Comparison of ENCODE assay signal across 14 cellular contexts in genomic region chr22:46370584-46371373, GRCh38. TPM values are rescaled to one million over a fixed set of nuclear protein-coding genes. Genes with fewer than 3 reads are reported as not detected.
DNase-seq lines count a peak whose midpoint lies in the region; ATAC-seq and TF ChIP-seq lines count a peak whose summit lies in the region.
"Had no signal": no experiment of that assay in that cellular context is flagged by ENCODE, and none has a peak within 500 bp of the region (broad histone marks: within the 10 kb centered on the region; RNA-seq: fewer than 3 reads in every experiment).

No MANE protein-coding gene starts in this region.

- peaks cover 24 to 53% (median 42%) of the 10 kb centered on the region in 4 donors for H3K4me1 ChIP-seq in stomach
- no peaks in the 10 kb centered on the region for H3K4me1 ChIP-seq in testis

- WGBS in stomach, 5 donors: 32 to 63% (median 50%) methylated on average over 12 to 15 of the region's 15 CpGs
- WGBS in testis, 2 donors: 84 to 88% methylated on average over 15 of the region's 15 CpGs

- peaks cover 6 to 7% of the 10 kb centered on the region in 2 donors for H3K9me3 Mint-ChIP-seq in activated naive CD4-positive, alpha-beta T cell treated with anti-CD3 and anti-CD28 coated beads, Interleukin-2, amount 50 U/mL, for 72 hours

- no peak for TF ChIP-seq POLR2A in stomach (IDR thresholded peaks at IDR 0.05)
- TF ChIP-seq POLR2A in testis (IDR thresholded peaks at IDR 0.05): no peak

- peak overlapping the region; percentile 37 to 69 (median 56) for H3K27ac ChIP-seq in stomach
- no peak overlapping the region for H3K27ac ChIP-seq in testis
- H3K27ac ChIP-seq: coronary artery, upper lobe of left lung had no signal

- H3K9me3 ChIP-seq in stomach: peaks cover 0 to 2% (median under 1%) of the 10 kb centered on the region in 4 donors
- H3K9me3 ChIP-seq in testis: no peaks in the 10 kb centered on the region
- H3K9me3 ChIP-seq: upper lobe of left lung had no signal

- peaks cover 0 to 7% (median 0%) of the 10 kb centered on the region in 4 donors for H3K36me3 ChIP-seq in stomach
- H3K36me3 ChIP-seq in testis (ENCODE audit: low read depth, missing control alignments): no peaks in the 10 kb centered on the region

- peaks cover 5 to 8% of the 10 kb centered on the region in 2 donors for H3K36me3 Mint-ChIP-seq in activated naive CD4-positive, alpha-beta T cell treated with anti-CD3 and anti-CD28 coated beads, Interleukin-2, amount 50 U/mL, for 72 hours

- intact Hi-C loops in stomach (cut with DNase I; ENCODE audit: low total_unique reads) (loop anchor here (5.0 kb wide), 1 partner anchor 167 kb away; the partner anchor contains the start of gene CELSR1), testis (cut with DNase I; ENCODE audit: low total_unique reads) (no loop called here)

- no peak overlapping the region for H3K27ac Mint-ChIP-seq in activated naive CD4-positive, alpha-beta T cell treated with anti-CD3 and anti-CD28 coated beads, Interleukin-2, amount 50 U/mL, for 72 hours
- H3K27ac Mint-ChIP-seq: T-helper 2 cell treated with Interferon-gamma antibody and Interleukin-4, amounts not matched to agents 5 μg/mL and 100 μg/mL, for 36 hours had no signal

- no peak overlapping the region for H3K4me3 ChIP-seq in stomach
- H3K4me3 ChIP-seq in testis: no peak overlapping the region
- H3K4me3 ChIP-seq: coronary artery, upper lobe of left lung had no signal

- no peak for TF ChIP-seq EP300 in stomach (IDR thresholded peaks at IDR 0.05)

- TF ChIP-seq CTCF in stomach (IDR thresholded peaks at IDR 0.05) (no peak), testis (IDR thresholded peaks at IDR 0.05) (no peak)

- DNase-seq in activated naive CD4-positive, alpha-beta T cell treated with Interleukin-2 at 50 U/mL for 16 hours: peak; percentile 10
- DNase-seq in activated naive CD4-positive, alpha-beta T cell treated with anti-CD3 and anti-CD28 coated beads, Interleukin-2, amount 50 U/mL, for 72 hours (ENCODE audit: low spot score in 2 of 2): no peak
- peak; percentile 34 to 38 for DNase-seq in activated CD8-positive, alpha-beta memory T cell treated with anti-CD3 and anti-CD28 coated beads for 4 hours (ENCODE audit: low read depth in 2 of 2)
- DNase-seq in left lobe of liver (ENCODE audit: low spot score): no peak
- no peak for DNase-seq in stomach
- no peak for DNase-seq in DMS 273 (lab: John Stamatoyannopoulos, UW; ENCODE audit: unreplicated experiment)
- no peak for DNase-seq in testis
- DNase-seq in NCI-H226: no peak
- DNase-seq: activated CD4-positive, alpha-beta T cell treated with anti-CD3 and anti-CD28 coated beads for 48 hours; NCI-H1105 treated with DMSO at 0.1 percent for 48 hours; RPMI8226 had no signal

- ATAC-seq in activated naive CD4-positive, alpha-beta T cell treated with anti-CD3 and anti-CD28 coated beads, Interleukin-2, amount 50 U/mL, for 72 hours: no peak
- ATAC-seq in left lobe of liver: peak; percentile 44

- H3K27me3 ChIP-seq in stomach: peaks cover 0 to 48% (median 0%) of the 10 kb centered on the region in 3 donors
- no peaks in the 10 kb centered on the region for H3K27me3 ChIP-seq in testis
- H3K27me3 ChIP-seq: upper lobe of left lung had no signal

RNA-seq across cellular contexts. Expression of gene TRMU, which starts 35.3 kb away (rescaled TPM):
- 10 to 100 TPM; 89.3 to 94.1 TPM for total RNA-seq in activated naive CD4-positive, alpha-beta T cell treated with anti-CD3 and anti-CD28 coated beads, Interleukin-2, amount 50 U/mL, for 72 hours
- total RNA-seq in left lobe of liver: 23.6 TPM
- 100 to 1,000 TPM in 1 of 5 donors, 10 to 100 TPM in 4; 47.9 to 114 (median 68.8) TPM for total RNA-seq in stomach
- polyA plus RNA-seq in stomach: 10 to 100 TPM; 23.8 to 30.0 (median 28.0) TPM
- total RNA-seq in testis: 10 to 100 TPM; 57.3 to 63.5 TPM
- polyA plus RNA-seq in testis (ENCODE audit: insufficient read depth, low read depth, low replicate concordance): 24.8 TPM

Comparison
In these comparisons a context has a peak if more than half of its experiments do, and no peak if none do; other contexts are left out.
1. DNase-seq: peak in activated naive CD4-positive, alpha-beta T cell treated with Interleukin-2 at 50 U/mL for 16 hours (single experiment) and activated CD8-positive, alpha-beta memory T cell treated with anti-CD3 and anti-CD28 coated beads for 4 hours (2 of 2); none in activated naive CD4-positive, alpha-beta T cell treated with anti-CD3 and anti-CD28 coated beads, Interleukin-2, amount 50 U/mL, for 72 hours (0 of 2), left lobe of liver (single experiment), stomach (single experiment), DMS 273 (single experiment), testis (single experiment) and NCI-H226 (single experiment).
2. H3K27ac ChIP-seq: peak in stomach (5 of 5); none in testis (0 of 2).